In genomic region chr6:16249971-16250370, GRCh38 we compare ENCODE assay signal across 18 cellular contexts. TPM values are rescaled to one million over a fixed set of nuclear protein-coding genes. Genes with fewer than 3 reads are reported as not detected.
DNase-seq lines count a peak whose midpoint lies in the region; ATAC-seq and TF ChIP-seq lines count a peak whose summit lies in the region.
"Had no signal": no experiment of that assay in that cellular context is flagged by ENCODE, and none has a peak within 500 bp of the region (broad histone marks: within the 10 kb centered on the region; RNA-seq: fewer than 3 reads in every experiment).

No MANE protein-coding gene starts in this region.

- peaks cover 5% of the 10 kb centered on the region for H3K9me3 Mint-ChIP-seq in neural progenitor cell
- H3K9me3 Mint-ChIP-seq: activated B cell treated with CpG ODN at 0.5 μM for 24 hours, naive B cell had no signal

- no peak overlapping the region for H3K9ac ChIP-seq in HUES48 (ENCODE audit: low read depth, low read length)
- H3K9ac ChIP-seq in neural progenitor cell, result no peak overlapping the region

- peak overlapping the region; percentile 62 for H3K4me2 ChIP-seq in neural progenitor cell

- H3K27me3 ChIP-seq in HUES48 (ENCODE audit: control insufficient read depth, insufficient read depth, low read length), result no peaks in the 10 kb centered on the region
- H3K27me3 ChIP-seq in neural progenitor cell, result peaks cover 62% of the 10 kb centered on the region
- H3K27me3 ChIP-seq: heart left ventricle had no signal

- H3K27ac Mint-ChIP-seq in neural progenitor cell, result no peak overlapping the region
- H3K27ac Mint-ChIP-seq: activated B cell treated with CpG ODN at 0.5 μM for 24 hours; activated naive CD8-positive, alpha-beta T cell; naive B cell had no signal

- H3F3A ChIP-seq in neural progenitor cell (ENCODE audit: low read depth), result peaks cover 35% of the 10 kb centered on the region

- H3K4me1 Mint-ChIP-seq in neural progenitor cell, result peaks cover 30% of the 10 kb centered on the region
- H3K4me1 Mint-ChIP-seq: activated B cell treated with CpG ODN at 0.5 μM for 24 hours, naive B cell had no signal

- H3K4me3 Mint-ChIP-seq in neural progenitor cell, result no peak overlapping the region
- H3K4me3 Mint-ChIP-seq: activated B cell treated with CpG ODN at 0.5 μM for 24 hours; activated naive CD8-positive, alpha-beta T cell; naive B cell had no signal

- H3K4me3 ChIP-seq in HUES48 (ENCODE audit: low read depth, low read length) (no peak overlapping the region), neural progenitor cell (no peak overlapping the region)
- H3K4me3 ChIP-seq: GM12878, heart left ventricle had no signal

- H3K9me3 ChIP-seq in HUES48 (ENCODE audit: control insufficient read depth, insufficient read depth, low read length), result no peaks in the 10 kb centered on the region
- H3K9me3 ChIP-seq in neural progenitor cell (ENCODE audit: low read depth), result no peaks in the 10 kb centered on the region
- H3K9me3 ChIP-seq: heart left ventricle had no signal

- H3K36me3 Mint-ChIP-seq in neural progenitor cell, result no peaks in the 10 kb centered on the region
- H3K36me3 Mint-ChIP-seq: naive B cell had no signal

- DNase-seq in NCI-H2107 treated with DMSO at 0.1 percent for 48 hours (lab: John Stamatoyannopoulos, UW; ENCODE audit: unreplicated experiment) (peak; percentile 66), astrocyte of the hippocampus (ENCODE audit: low read depth, low spot score) (peak; percentile 88), neural progenitor cell (ENCODE audit: low spot score) (peak; percentile 91), cortex of kidney (lab: John Stamatoyannopoulos, UW) (no peak), iPS-NIHi11 (ENCODE audit: low spot score) (no peak)
- DNase-seq: activated B cell treated with CpG ODN at 0.5 μM for 24 hours; activated CD8-positive, alpha-beta memory T cell treated with anti-CD3 and anti-CD28 coated beads, Interleukin-2, amount 50 U/mL, for 4 hours; heart left ventricle; left cardiac atrium; MV-4-11; naive B cell; stimulated activated naive CD4-positive, alpha-beta T cell had no signal

- H3K27ac ChIP-seq in HUES48 (ENCODE audit: low read depth, low read length), result peak overlapping the region; percentile 63
- peak overlapping the region; percentile 77 for H3K27ac ChIP-seq in neural progenitor cell
- H3K27ac ChIP-seq: epithelial cell of prostate, heart left ventricle had no signal

- H3K36me3 ChIP-seq in HUES48 (ENCODE audit: control insufficient read depth, insufficient read depth, low read length) (no peaks in the 10 kb centered on the region), neural progenitor cell (no peaks in the 10 kb centered on the region)

- TF ChIP-seq CTCF in neural progenitor cell (IDR thresholded peaks at IDR 0.05), result no peak

- H3K79me2 ChIP-seq in neural progenitor cell (ENCODE audit: low read depth), result no peaks in the 10 kb centered on the region

- ATAC-seq in GM21360 (IDR thresholded peaks at IDR 0.05; ENCODE audit: unreplicated experiment), result no peak
- no peak for ATAC-seq in HG03095 (IDR thresholded peaks at IDR 0.05; ENCODE audit: unreplicated experiment)
- ATAC-seq: GM12878, heart left ventricle, left cardiac atrium had no signal

- no peak overlapping the region for H2AFZ ChIP-seq in neural progenitor cell (replicated peaks)

- H3K27me3 Mint-ChIP-seq in neural progenitor cell (ENCODE audit: insufficient read depth, low read depth), result peaks cover 22% of the 10 kb centered on the region
- H3K27me3 Mint-ChIP-seq: activated naive CD8-positive, alpha-beta T cell had no signal

- peaks cover 12% of the 10 kb centered on the region for H4K20me1 ChIP-seq in neural progenitor cell (ENCODE audit: low read depth)

- H3K4me1 ChIP-seq in HUES48 (ENCODE audit: control insufficient read depth, insufficient read depth, low read length) (peaks cover 10% of the 10 kb centered on the region), neural progenitor cell (peaks cover 25% of the 10 kb centered on the region)

RNA-seq across cellular contexts. Expression of gene GMPR, which starts 11.6 kb away (rescaled TPM):
- not detected in 2 replicates for total RNA-seq in neural progenitor cell (ENCODE audit: low replicate concordance)

Comparison
In these comparisons a context has a peak if more than half of its experiments do, and no peak if none do; other contexts are left out.
1. DNase-seq: peak in NCI-H2107 treated with DMSO at 0.1 percent for 48 hours (single experiment), astrocyte of the hippocampus (single experiment) and neural progenitor cell (single experiment); none in cortex of kidney (single experiment) and iPS-NIHi11 (single experiment).